In genomic region chr11:2877474-2877873, GRCh38 we compare ENCODE assay signal across 17 cellular contexts. TPM values are rescaled to one million over a fixed set of nuclear protein-coding genes. Genes with fewer than 3 reads are reported as not detected.
DNase-seq lines count a peak whose midpoint lies in the region; ATAC-seq lines count a peak whose summit lies in the region.
"Had no signal": no experiment of that assay in that cellular context is flagged by ENCODE, and none has a peak within 500 bp of the region (broad histone marks: within the 10 kb centered on the region; RNA-seq: fewer than 3 reads in every experiment).

No MANE protein-coding gene starts in this region.

- no peak overlapping the region for H2AFZ ChIP-seq in trophoblast cell (ENCODE audit: insufficient read depth, low read length, poor library complexity)
- H2AFZ ChIP-seq: GM23248 had no signal

- no peak overlapping the region for H4K12ac ChIP-seq in trophoblast cell (ENCODE audit: low read depth, low read length)

- no peak overlapping the region for H3K27ac ChIP-seq in trophoblast cell (ENCODE audit: low read depth, low read length)
- H3K27ac ChIP-seq: 22Rv1, A549, C4-2B, GM23248, HL-60 had no signal

- no CpG with 5 or more reads among the region's 6 CpGs for WGBS in trophoblast cell (ENCODE audit: extremely low coverage, insufficient coverage, insufficient read length)

- H3K79me2 ChIP-seq in trophoblast cell (ENCODE audit: control insufficient read depth, insufficient read depth, low read length, poor library complexity): no peaks in the 10 kb centered on the region

- H3K79me1 ChIP-seq in trophoblast cell (ENCODE audit: low read length): no peaks in the 10 kb centered on the region

- no peak overlapping the region for H3K4me2 ChIP-seq in trophoblast cell (ENCODE audit: low read length)
- H3K4me2 ChIP-seq: A549 had no signal

- H3K4ac ChIP-seq in trophoblast cell (ENCODE audit: low read depth, low read length): no peak overlapping the region

- no peak overlapping the region for H3K9ac ChIP-seq in trophoblast cell (ENCODE audit: low read length)
- H3K9ac ChIP-seq: GM23248 had no signal

- H2BK120ac ChIP-seq in trophoblast cell (ENCODE audit: insufficient read depth, low read length, poor library complexity): no peak overlapping the region

- H3K4me1 ChIP-seq in trophoblast cell (ENCODE audit: control insufficient read depth in 1 of 2, insufficient read depth in 2 of 2, low read length in 2 of 2): no peaks in the 10 kb centered on the region
- H3K4me1 ChIP-seq: A549, Caco-2, HAP-1 had no signal

- H3K4me3 ChIP-seq in trophoblast cell (ENCODE audit: low read depth, low read length): no peak overlapping the region
- H3K4me3 ChIP-seq: A549, GM23248, HAP-1 had no signal

- peak; percentile 1 for DNase-seq in NCI-H2171 treated with DMSO at 0.1 percent for 48 hours (lab: John Stamatoyannopoulos, UW)
- no peak for DNase-seq in NCI-H2171 (lab: John Stamatoyannopoulos, UW)
- DNase-seq in EH (ENCODE audit: low read depth): peak; percentile 17
- DNase-seq in left colon: no peak
- peak; percentile 41 for DNase-seq in myocyte (ENCODE audit: low read depth)
- DNase-seq in NCI-H69 (lab: John Stamatoyannopoulos, UW): no peak
- DNase-seq in trophoblast cell: no peak
- DNase-seq: AML-193; Caco-2; CD4-positive, alpha-beta T cell; GDM1; GM23248 had no signal

- no peak overlapping the region for H3K23ac ChIP-seq in trophoblast cell (ENCODE audit: low read length)

- no peaks in the 10 kb centered on the region for H3K27me3 ChIP-seq in trophoblast cell (ENCODE audit: insufficient read depth, low read length)

- peak; percentile 85 for ATAC-seq in left colon
- ATAC-seq: A549 had no signal

- no peak overlapping the region for H2BK5ac ChIP-seq in trophoblast cell (ENCODE audit: low read depth, low read length, poor library complexity)

- H2AK5ac ChIP-seq in trophoblast cell (ENCODE audit: low read length): no peak overlapping the region

- no peak overlapping the region for H2BK12ac ChIP-seq in trophoblast cell (ENCODE audit: low read length)

- no peaks in the 10 kb centered on the region for H3K36me3 ChIP-seq in trophoblast cell (ENCODE audit: control insufficient read depth in 1 of 2, insufficient read depth in 2 of 2, low read length in 2 of 2)
- H3K36me3 ChIP-seq: HAP-1 had no signal

- H3K9me3 ChIP-seq in trophoblast cell (ENCODE audit: insufficient read depth, low read depth, low read length): peaks cover 14% of the 10 kb centered on the region
- H3K9me3 ChIP-seq: A549, Caco-2 had no signal

- no peak overlapping the region for H3K14ac ChIP-seq in trophoblast cell (ENCODE audit: low read length)

- no peak overlapping the region for H3K18ac ChIP-seq in trophoblast cell (ENCODE audit: low read length)

- H4K8ac ChIP-seq in trophoblast cell (ENCODE audit: low read depth, low read length): no peak overlapping the region

- intact Hi-C loops in left colon (cut with DNase I, micrococcal nuclease): no loop called here

- H4K91ac ChIP-seq in trophoblast cell (ENCODE audit: low read depth, low read length): no peak overlapping the region

RNA-seq across cellular contexts. Expression of gene CDKN1C, which starts 8.1 kb away (rescaled TPM):
- total RNA-seq in left colon: 10 to 100 TPM in 1 of 2 donors, 1 to 10 TPM in 1; 5.8 to 10.6 TPM
- total RNA-seq in myocyte: 274 and 533 TPM in 2 replicates
- polyA plus RNA-seq in myocyte (2012): 93.8 TPM
- 604 and 638 TPM in 2 replicates for polyA plus RNA-seq in trophoblast cell (2013)

RNA-seq across cellular contexts. Expression of gene PHLDA2, which starts 51.7 kb away (rescaled TPM):
- total RNA-seq in left colon: 10 to 100 TPM; 29.9 to 36.7 TPM
- 1.7 and 4.7 TPM in 2 replicates for total RNA-seq in myocyte
- 32.3 TPM for polyA plus RNA-seq in myocyte (2012)
- polyA plus RNA-seq in trophoblast cell (2013): 252 and 269 TPM in 2 replicates

Comparison
In these comparisons a context has a peak if more than half of its experiments do, and no peak if none do; other contexts are left out.
1. DNase-seq: peak in NCI-H2171 treated with DMSO at 0.1 percent for 48 hours (single experiment), EH (single experiment) and myocyte (single experiment); none in NCI-H2171 (single experiment), left colon (0 of 2), NCI-H69 (single experiment) and trophoblast cell (0 of 2).
2. RNA of gene CDKN1C, which starts 8.1 kb away (total RNA-seq): 274 to 533 TPM in myocyte; 5.8 to 10.6 TPM in left colon; every median in the first group is over 10 times any median in the second.